ENCODE assay signal across 1 cellular context in the genomic region with DNA sequence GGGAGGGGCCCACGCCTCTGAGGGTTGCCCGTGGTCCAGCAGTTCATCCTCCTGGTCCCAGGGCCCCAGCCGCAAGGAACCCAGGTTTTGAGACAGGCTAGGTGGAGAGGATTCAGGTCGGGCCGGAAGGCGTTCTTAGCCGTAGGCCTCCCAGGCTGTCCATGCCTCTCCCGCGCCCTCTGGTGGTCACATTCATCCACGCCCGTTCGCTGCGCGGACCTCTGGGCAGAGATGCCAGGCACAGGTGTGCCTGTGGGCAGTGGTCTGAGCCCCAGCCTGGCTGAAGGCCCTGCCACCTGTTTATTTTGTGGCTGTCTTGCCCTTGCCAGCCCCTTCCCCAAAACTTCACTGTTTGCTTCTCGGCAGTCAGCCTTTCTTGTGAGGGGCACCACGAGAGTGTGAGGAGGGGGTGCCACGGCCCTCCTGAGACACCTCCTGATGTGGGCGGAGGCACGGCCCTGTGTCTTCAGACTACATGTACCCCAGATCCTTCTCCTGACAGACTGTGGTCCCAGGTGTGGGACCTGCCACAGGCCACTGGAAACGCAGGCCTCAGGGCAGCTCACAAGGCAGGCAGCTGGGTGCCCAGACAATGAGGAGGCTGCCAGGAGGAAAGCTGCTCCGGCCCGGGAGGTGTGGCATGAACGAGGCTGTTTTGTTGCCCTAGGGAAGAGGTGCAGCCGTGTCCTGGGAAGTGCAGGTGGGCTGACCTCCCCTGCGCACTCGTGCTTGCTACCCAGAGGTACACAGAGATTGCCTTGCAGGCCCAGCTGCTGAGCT.
TF ChIP-seq lines count a peak whose summit lies in the region.

No MANE protein-coding gene starts in this region.

TF ChIP-seq in HEK293, 187 proteins besides CTCF, POLR2A, EP300 and RAD21 (continued from another document):
- TF ChIP-seq, protein P1, sequence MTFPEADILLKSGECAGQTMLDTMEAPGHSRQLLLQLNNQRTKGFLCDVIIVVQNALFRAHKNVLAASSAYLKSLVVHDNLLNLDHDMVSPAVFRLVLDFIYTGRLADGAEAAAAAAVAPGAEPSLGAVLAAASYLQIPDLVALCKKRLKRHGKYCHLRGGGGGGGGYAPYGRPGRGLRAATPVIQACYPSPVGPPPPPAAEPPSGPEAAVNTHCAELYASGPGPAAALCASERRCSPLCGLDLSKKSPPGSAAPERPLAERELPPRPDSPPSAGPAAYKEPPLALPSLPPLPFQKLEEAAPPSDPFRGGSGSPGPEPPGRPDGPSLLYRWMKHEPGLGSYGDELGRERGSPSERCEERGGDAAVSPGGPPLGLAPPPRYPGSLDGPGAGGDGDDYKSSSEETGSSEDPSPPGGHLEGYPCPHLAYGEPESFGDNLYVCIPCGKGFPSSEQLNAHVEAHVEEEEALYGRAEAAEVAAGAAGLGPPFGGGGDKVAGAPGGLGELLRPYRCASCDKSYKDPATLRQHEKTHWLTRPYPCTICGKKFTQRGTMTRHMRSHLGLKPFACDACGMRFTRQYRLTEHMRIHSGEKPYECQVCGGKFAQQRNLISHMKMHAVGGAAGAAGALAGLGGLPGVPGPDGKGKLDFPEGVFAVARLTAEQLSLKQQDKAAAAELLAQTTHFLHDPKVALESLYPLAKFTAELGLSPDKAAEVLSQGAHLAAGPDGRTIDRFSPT (tag by site-specific recombination; IDR thresholded peaks at IDR 0.05) = peak; percentile 91
- TF ChIP-seq, protein P2, sequence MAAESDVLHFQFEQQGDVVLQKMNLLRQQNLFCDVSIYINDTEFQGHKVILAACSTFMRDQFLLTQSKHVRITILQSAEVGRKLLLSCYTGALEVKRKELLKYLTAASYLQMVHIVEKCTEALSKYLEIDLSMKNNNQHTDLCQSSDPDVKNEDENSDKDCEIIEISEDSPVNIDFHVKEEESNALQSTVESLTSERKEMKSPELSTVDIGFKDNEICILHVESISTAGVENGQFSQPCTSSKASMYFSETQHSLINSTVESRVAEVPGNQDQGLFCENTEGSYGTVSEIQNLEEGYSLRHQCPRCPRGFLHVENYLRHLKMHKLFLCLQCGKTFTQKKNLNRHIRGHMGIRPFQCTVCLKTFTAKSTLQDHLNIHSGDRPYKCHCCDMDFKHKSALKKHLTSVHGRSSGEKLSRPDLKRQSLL (tag by site-specific recombination; IDR thresholded peaks at IDR 0.05) = no peak
- TF ChIP-seq, protein P3, sequence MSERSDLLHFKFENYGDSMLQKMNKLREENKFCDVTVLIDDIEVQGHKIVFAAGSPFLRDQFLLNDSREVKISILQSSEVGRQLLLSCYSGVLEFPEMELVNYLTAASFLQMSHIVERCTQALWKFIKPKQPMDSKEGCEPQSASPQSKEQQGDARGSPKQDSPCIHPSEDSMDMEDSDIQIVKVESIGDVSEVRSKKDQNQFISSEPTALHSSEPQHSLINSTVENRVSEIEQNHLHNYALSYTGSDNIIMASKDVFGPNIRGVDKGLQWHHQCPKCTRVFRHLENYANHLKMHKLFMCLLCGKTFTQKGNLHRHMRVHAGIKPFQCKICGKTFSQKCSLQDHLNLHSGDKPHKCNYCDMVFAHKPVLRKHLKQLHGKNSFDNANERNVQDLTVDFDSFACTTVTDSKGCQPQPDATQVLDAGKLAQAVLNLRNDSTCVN (tag by site-specific recombination; optimal IDR thresholded peaks at IDR 0.05) = peak; percentile 15
